Comparison of ENCODE assay signal across 18 cellular contexts in genomic region chr4:187064033-187064432, GRCh38.
A peak's percentile ranks its signal among the peaks of the same experiment; 100 is the strongest.
DNase-seq lines count a peak whose midpoint lies in the region; TF ChIP-seq lines count a peak whose summit lies in the region.
"Had no signal": no experiment of that assay in that cellular context is flagged by ENCODE, and none has a peak within 500 bp of the region (broad histone marks: within the 10 kb centered on the region; RNA-seq: fewer than 3 reads in every experiment).

No MANE protein-coding gene starts in this region.

- peaks cover 2% of the 10 kb centered on the region for H3K27me3 ChIP-seq in AG04450 (ENCODE audit: control insufficient read depth, insufficient read depth, low read length)
- H3K27me3 ChIP-seq in GM06990 (replicated peaks; ENCODE audit: control insufficient read depth, insufficient read depth, low read length) = no peaks in the 10 kb centered on the region
- H3K27me3 ChIP-seq in testis = no peaks in the 10 kb centered on the region
- no peaks in the 10 kb centered on the region for H3K27me3 ChIP-seq in effector memory CD4-positive, alpha-beta T cell (replicated peaks; ENCODE audit: control insufficient read depth, insufficient read depth, low read length, poor library complexity, severe bottlenecking)
- H3K27me3 ChIP-seq: BE2C had no signal

- H3K9me3 ChIP-seq in AG04450 (ENCODE audit: control insufficient read depth, insufficient read depth, low read length) (peaks cover 7% of the 10 kb centered on the region; the same call in 1 of the 2 replicates), testis (no peaks in the 10 kb centered on the region)
- no peaks in the 10 kb centered on the region for H3K9me3 ChIP-seq in effector memory CD4-positive, alpha-beta T cell (ENCODE audit: control insufficient read depth, low read length)
- H3K9me3 ChIP-seq: BE2C had no signal

- intact Hi-C loops in testis (cut with DNase I; ENCODE audit: low total_unique reads) = no loop called here

- H3K36me3 ChIP-seq in GM06990 (ENCODE audit: control insufficient read depth, insufficient read depth, low read length) = no peaks in the 10 kb centered on the region
- no peaks in the 10 kb centered on the region for H3K36me3 ChIP-seq in testis (ENCODE audit: low read depth, missing control alignments)
- H3K36me3 ChIP-seq in effector memory CD4-positive, alpha-beta T cell (ENCODE audit: control insufficient read depth, insufficient read depth, low read length) = no peaks in the 10 kb centered on the region
- H3K36me3 ChIP-seq: BE2C had no signal

- H3K4me1 ChIP-seq in testis = no peaks in the 10 kb centered on the region
- H3K4me1 ChIP-seq in effector memory CD4-positive, alpha-beta T cell (ENCODE audit: control insufficient read depth, insufficient read depth, low read length, poor library complexity, severe bottlenecking) = no peaks in the 10 kb centered on the region
- H3K4me1 ChIP-seq: BE2C had no signal

- POLR2A ChIA-PET in AG04450 (lab: Yijun Ruan, JAX) = no interaction called here

- TF ChIP-seq POLR2A in testis (IDR thresholded peaks at IDR 0.05) = no peak

- TF ChIP-seq CTCF in AG04450 (IDR thresholded peaks at IDR 0.05; ENCODE audit: low read depth, low read length) = 0 out of 2 replicates have a peak, but pooled peaks have one; percentile 5
- TF ChIP-seq CTCF in GM06990 (IDR thresholded peaks at IDR 0.05; ENCODE audit: insufficient read depth, low read length, poor library complexity, severe bottlenecking) = no peak
- TF ChIP-seq CTCF in fibroblast of villous mesenchyme (IDR thresholded peaks at IDR 0.05; ENCODE audit: insufficient read depth, low read depth, low read length) = peak; percentile 47
- TF ChIP-seq CTCF in testis (IDR thresholded peaks at IDR 0.05) = no peak

- 75 to 78% methylated on average over 30 of the region's 30 CpGs for WGBS in testis, 2 donors

- no peak overlapping the region for H3K27ac ChIP-seq in AG04450 (ENCODE audit: low read depth, low read length)
- H3K27ac ChIP-seq in testis = no peak overlapping the region
- H3K27ac ChIP-seq in effector memory CD4-positive, alpha-beta T cell (ENCODE audit: insufficient read depth, low read length, poor library complexity, severe bottlenecking) = no peak overlapping the region

- DNase-seq in AG04450 (ENCODE audit: low read depth, low spot score) (no peak), GM06990 (ENCODE audit: extremely low read depth, insufficient read length) (peak; percentile 1), fibroblast of villous mesenchyme (ENCODE audit: low read depth) (peak; percentile 9), testis (no peak), GOT3 (lab: John Stamatoyannopoulos, UW) (no peak)
- no peak for DNase-seq in effector memory CD4-positive, alpha-beta T cell
- DNase-seq: BE2C; C1 segment of cervical spinal cord; CD4-positive, CD25-positive, alpha-beta regulatory T cell; CD8-positive, alpha-beta memory T cell; COR-L47; DMS153; DMS79; GF-D8; HCEC 1CT; IMR-90; KBM-7 had no signal

- CTCF ChIA-PET in AG04450 (lab: Charles Lee) = interaction anchor here (1.1 kb wide), 1 partner anchor 36 kb away, joined by 3 read pairs; no protein-coding TSS in a partner anchor

- H3K4me3 ChIP-seq in AG04450 (ENCODE audit: low read depth, low read length) (no peak overlapping the region), GM06990 (replicated peaks; ENCODE audit: low read depth, low read length) (no peak overlapping the region), fibroblast of villous mesenchyme (ENCODE audit: low read depth, low read length) (no peak overlapping the region), testis (peak overlapping the region; percentile 32 to 39)
- H3K4me3 ChIP-seq in effector memory CD4-positive, alpha-beta T cell (ENCODE audit: insufficient read depth, low read depth, low read length, poor library complexity, severe bottlenecking) = no peak overlapping the region
- H3K4me3 ChIP-seq: GM12878 had no signal

Comparison
In these comparisons a context has a peak if more than half of its experiments do, and no peak if none do; other contexts are left out.
1. DNase-seq: peak in GM06990 (single experiment) and fibroblast of villous mesenchyme (single experiment); none in AG04450 (single experiment), testis (single experiment), GOT3 (single experiment) and effector memory CD4-positive, alpha-beta T cell (0 of 3).
2. H3K4me3 ChIP-seq: peak in testis (2 of 2); none in AG04450 (single experiment), GM06990 (single experiment), fibroblast of villous mesenchyme (single experiment) and effector memory CD4-positive, alpha-beta T cell (single experiment).
3. CTCF ChIP-seq: peak in AG04450 (single experiment) and fibroblast of villous mesenchyme (single experiment); none in GM06990 (single experiment) and testis (0 of 3).